8 cellular contexts compared by ENCODE assay signal in the genomic region with DNA sequence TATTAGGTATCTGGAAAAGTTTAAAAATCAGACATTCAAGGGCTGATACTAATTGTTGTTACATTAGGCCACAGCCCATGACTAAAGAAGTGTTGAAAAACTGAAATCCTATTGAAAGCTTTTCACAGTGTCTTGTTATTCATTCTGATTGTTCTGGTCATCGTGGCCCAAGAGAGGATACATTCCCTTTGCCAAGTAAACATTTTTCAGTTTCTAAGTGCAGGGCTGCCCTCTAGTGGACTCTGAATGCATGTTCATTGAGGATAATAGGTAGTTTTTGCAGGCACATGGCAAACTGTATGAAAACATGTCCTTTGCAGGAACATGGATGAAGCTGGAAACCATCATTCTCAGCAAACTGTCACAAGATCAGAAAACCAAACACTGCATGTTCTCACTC.
A peak's percentile ranks its signal among the peaks of the same experiment; 100 is the strongest.
DNase-seq lines count a peak whose midpoint lies in the region; ATAC-seq and TF ChIP-seq lines count a peak whose summit lies in the region.

No MANE protein-coding gene starts in this region.

- TF ChIP-seq CTCF in HFF-Myc (IDR thresholded peaks at IDR 0.05; ENCODE audit: low read depth, low read length, missing control alignments) (peak; percentile 52), RWPE2 (IDR thresholded peaks at IDR 0.05; ENCODE audit: poor library complexity, severe bottlenecking) (peak; percentile 68)

- DNase-seq in NCI-H524 (lab: John Stamatoyannopoulos, UW) (peak; percentile 44 to 66), NCI-H524 treated with DMSO at 0.1 percent for 48 hours (lab: John Stamatoyannopoulos, UW) (no peak), HFF-Myc (ENCODE audit: extremely low read depth, low read depth) (peak; percentile 35), RWPE2 (ENCODE audit: low spot score) (no peak), fibroblast of peridontal ligament (ENCODE audit: extremely low read depth) (peak; percentile 64), NCI-H128 (lab: John Stamatoyannopoulos, UW; ENCODE audit: unreplicated experiment) (no peak)
- DNase-seq in stimulated activated CD8-positive, alpha-beta memory T cell treated with anti-CD3 and anti-CD28 coated beads, Interleukin-4, amount 100 ng/mL, for 48 hours, result peak; percentile 27

- no peaks in the 10 kb centered on the region for H3K27me3 ChIP-seq in RWPE2 (ENCODE audit: insufficient read depth, poor library complexity, severe bottlenecking)

- H3K9me3 ChIP-seq in RWPE2 (ENCODE audit: severe bottlenecking), result no peaks in the 10 kb centered on the region

- no peak overlapping the region for H3K27ac ChIP-seq in RWPE2 (ENCODE audit: poor library complexity, severe bottlenecking)

- H3K36me3 ChIP-seq in RWPE2 (ENCODE audit: low read depth), result no peaks in the 10 kb centered on the region

- no peaks in the 10 kb centered on the region for H3K4me1 ChIP-seq in RWPE2 (ENCODE audit: insufficient read depth, poor library complexity, severe bottlenecking)

- ATAC-seq in RWPE2 (ENCODE audit: low read depth), result no peak
- no peak for ATAC-seq in GM21786 (IDR thresholded peaks at IDR 0.05; ENCODE audit: unreplicated experiment)

- H3K4me3 ChIP-seq in HFF-Myc (replicated peaks; ENCODE audit: low read depth, low read length) (no peak overlapping the region), RWPE2 (ENCODE audit: severe bottlenecking) (no peak overlapping the region)

Comparison
In these comparisons a context has a peak if more than half of its experiments do, and no peak if none do; other contexts are left out.
1. DNase-seq: peak in NCI-H524 (2 of 2), HFF-Myc (single experiment), fibroblast of peridontal ligament (single experiment) and stimulated activated CD8-positive, alpha-beta memory T cell treated with anti-CD3 and anti-CD28 coated beads, Interleukin-4, amount 100 ng/mL, for 48 hours (single experiment); none in NCI-H524 treated with DMSO at 0.1 percent for 48 hours (single experiment), RWPE2 (single experiment) and NCI-H128 (single experiment).